1 cellular context compared by ENCODE assay signal in genomic region chr6:160764847-160765246, GRCh38.
TF ChIP-seq lines count a peak whose summit lies in the region.

No MANE protein-coding gene starts in this region.

TF ChIP-seq in GM12878, 131 proteins besides CTCF, POLR2A, EP300 and RAD21 (continued from another document):
- TF ChIP-seq PKNOX1 (IDR thresholded peaks at IDR 0.05), result no peak
- no peak for TF ChIP-seq SUZ12 (IDR thresholded peaks at IDR 0.05; ENCODE audit: unreplicated experiment)
- no peak for TF ChIP-seq TBL1XR1 (IDR thresholded peaks at IDR 0.05; ENCODE audit: low read depth, low read length)
- no peak for TF ChIP-seq HCFC1 (IDR thresholded peaks at IDR 0.05; ENCODE audit: low read length)
TF ChIP-seq in GM12878: peak in this region for 0.
